In the genomic region with DNA sequence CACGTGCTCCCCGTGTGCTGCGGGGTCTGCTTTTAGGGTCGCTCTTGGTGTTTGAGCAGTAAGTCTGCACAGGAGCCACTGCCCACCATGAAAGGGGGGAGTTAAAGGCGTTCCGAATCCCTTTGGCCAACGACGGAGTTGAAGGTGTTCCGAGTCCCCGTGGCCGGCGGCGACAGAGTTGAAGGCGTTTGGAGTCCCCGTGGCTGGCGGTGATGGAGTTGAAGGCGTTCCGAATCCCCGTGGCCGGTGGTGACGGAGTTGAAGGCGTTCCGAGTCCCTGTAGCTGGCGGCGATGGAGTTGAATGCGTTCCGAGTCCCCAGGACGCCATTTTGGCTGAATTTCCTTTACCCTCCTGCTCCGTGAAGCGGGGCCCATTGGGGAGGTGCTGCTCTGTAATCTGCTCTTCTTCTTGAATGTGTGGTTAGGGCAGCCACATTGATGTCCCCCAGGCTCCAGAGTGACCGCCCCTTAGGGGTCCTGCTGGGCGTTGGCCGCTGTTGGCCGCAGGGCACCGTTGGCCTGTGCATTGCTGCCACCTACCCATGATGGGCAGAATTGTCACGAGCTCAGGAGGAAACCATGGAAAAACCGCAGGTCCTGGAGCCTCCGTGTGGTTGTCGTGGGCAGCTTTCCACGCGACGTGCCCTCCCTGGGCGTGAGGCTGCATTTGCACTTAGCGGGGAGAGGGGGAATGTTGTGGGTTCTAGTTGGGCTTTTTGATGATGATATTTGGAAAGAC, we compare ENCODE assay signal across 12 cellular contexts.
DNase-seq lines count a peak whose midpoint lies in the region; ATAC-seq, FAIRE-seq and TF ChIP-seq lines count a peak whose summit lies in the region.
"Had no signal": no experiment of that assay in that cellular context is flagged by ENCODE, and none has a peak within 500 bp of the region (broad histone marks: within the 10 kb centered on the region; RNA-seq: fewer than 3 reads in every experiment).

No MANE protein-coding gene starts in this region.

- intact Hi-C loops in activated CD4-positive, alpha-beta T cell treated with anti-CD3 and anti-CD28 coated beads, Interleukin-2, amount 10 ng/mL, durations not matched to agents 24 days and 14 days (cut with micrococcal nuclease): no loop called here
- intact Hi-C loops in posterior cingulate gyrus (cut with DNase I): loop anchor here (5.0 kb wide), 1 partner anchor 131 kb away; no protein-coding TSS in a partner anchor

- H3K27me3 ChIP-seq in H9 (ENCODE audit: insufficient read depth, low read length) (no peaks in the 10 kb centered on the region), keratinocyte (ENCODE audit: control insufficient read depth, extremely low read depth, insufficient read depth, low read length) (no peaks in the 10 kb centered on the region)

- H3K36me3 Mint-ChIP-seq in H9 (ENCODE audit: insufficient read depth in 1 of 3, low read depth in 3 of 3) (peaks cover 36 to 55% (median 52%) of the 10 kb centered on the region in 3 experiments), brain (peaks cover 39% of the 10 kb centered on the region)
- H3K36me3 Mint-ChIP-seq in activated CD4-positive, alpha-beta T cell treated with anti-CD3 and anti-CD28 coated beads, Interleukin-2, amount 10 ng/mL, durations not matched to agents 24 days and 14 days (ENCODE audit: low read depth): peaks cover 24% of the 10 kb centered on the region

- H4K20me1 ChIP-seq in H9 (ENCODE audit: control insufficient read depth, insufficient read depth, insufficient read length) (no peaks in the 10 kb centered on the region), keratinocyte (ENCODE audit: control insufficient read depth, extremely low read depth, insufficient read depth, low read length) (no peaks in the 10 kb centered on the region)

- H3K23me2 ChIP-seq in H9 (ENCODE audit: insufficient read length, low read depth, low read length, poor library complexity, severe bottlenecking): peaks cover 2% of the 10 kb centered on the region

- no peak overlapping the region for H3K27ac ChIP-seq in H9 (ENCODE audit: insufficient read length, low read depth, low read length)
- no peak overlapping the region for H3K27ac ChIP-seq in keratinocyte (ENCODE audit: control insufficient read depth, insufficient read depth, low read length)

- H3K23ac ChIP-seq in H9 (ENCODE audit: insufficient read length, low read depth, low read length): no peak overlapping the region

- H4K5ac ChIP-seq in H9 (ENCODE audit: insufficient read length, low read depth, low read length): no peak overlapping the region

- H2AK5ac ChIP-seq in H9 (ENCODE audit: insufficient read length, low read length): no peak overlapping the region

- no peaks in the 10 kb centered on the region for H3K9me1 ChIP-seq in keratinocyte (ENCODE audit: control insufficient read depth, extremely low read depth, insufficient read depth, low read length)

- H3K4me1 ChIP-seq in H9 (ENCODE audit: insufficient read depth, low read length) (no peaks in the 10 kb centered on the region), keratinocyte (ENCODE audit: control insufficient read depth, extremely low read depth, insufficient read depth, low read length) (no peaks in the 10 kb centered on the region)

- H3K4ac ChIP-seq in H9 (ENCODE audit: low read depth, low read length): no peak overlapping the region

- H2BK15ac ChIP-seq in H9 (ENCODE audit: low read depth, low read length): no peak overlapping the region

- dilution Hi-C loops in keratinocyte (cut with MboI; ENCODE audit: extremely low pct_ligation_motif_present, low sequenced_read_pairs): no loop called here

- peak; percentile 45; the same call in 2 of the 3 replicates for TF ChIP-seq CTCF in H9 (conservative IDR thresholded peaks at IDR 0.05)
- peak; percentile 5 to 41 for TF ChIP-seq CTCF in brain (conservative IDR thresholded peaks at IDR 0.05)
- TF ChIP-seq CTCF in keratinocyte (optimal IDR thresholded peaks at IDR 0.05 in 1 of 3, IDR thresholded peaks at IDR 0.05 in 1 of 3, conservative IDR thresholded peaks at IDR 0.05 in 1 of 3; ENCODE audit: extremely low read depth in 1 of 3, insufficient read depth in 2 of 3, low read length in 3 of 3): peak in 2 of 3 experiments; percentile 15 to 49

- no peak for ATAC-seq in HG03439 (IDR thresholded peaks at IDR 0.05; ENCODE audit: unreplicated experiment)
- ATAC-seq: T-cell had no signal

- no peak overlapping the region for H2BK12ac ChIP-seq in H9 (ENCODE audit: insufficient read length, low read depth, low read length)

- H2AFZ ChIP-seq in H9 (ENCODE audit: low read length) (no peak overlapping the region), keratinocyte (ENCODE audit: control insufficient read depth, low read length) (no peak overlapping the region)

- no peak overlapping the region for H2BK120ac ChIP-seq in H9 (ENCODE audit: low read depth, low read length, poor library complexity, severe bottlenecking)

- H3K4me2 ChIP-seq in H9 (ENCODE audit: insufficient read depth, insufficient read length, low read length): no peak overlapping the region
- no peak overlapping the region for H3K4me2 ChIP-seq in keratinocyte (ENCODE audit: control insufficient read depth, extremely low read depth, insufficient read depth, low read depth, low read length)

- H4K91ac ChIP-seq in H9 (ENCODE audit: insufficient read length, low read depth, low read length): no peak overlapping the region

- no CpG with 5 or more reads among the region's 44 CpGs for WGBS in H9 (ENCODE audit: extremely low coverage, insufficient read length, low lambda C conversion rate)

- no peaks in the 10 kb centered on the region for H3K27me3 Mint-ChIP-seq in H9 (ENCODE audit: low read depth)
- H3K27me3 Mint-ChIP-seq in brain: peaks cover 4% of the 10 kb centered on the region
- no peaks in the 10 kb centered on the region for H3K27me3 Mint-ChIP-seq in activated CD4-positive, alpha-beta T cell treated with anti-CD3 and anti-CD28 coated beads, Interleukin-2, amount 10 ng/mL, durations not matched to agents 24 days and 14 days
- H3K27me3 Mint-ChIP-seq: T-cell had no signal

- H3K79me2 ChIP-seq in H9 (ENCODE audit: insufficient read depth, low read length) (no peaks in the 10 kb centered on the region), keratinocyte (ENCODE audit: control insufficient read depth, insufficient read depth, low read length) (no peaks in the 10 kb centered on the region)

- H2BK5ac ChIP-seq in H9 (ENCODE audit: insufficient read length, low read length): no peak overlapping the region

- H3K18ac ChIP-seq in H9 (ENCODE audit: insufficient read length, low read depth, low read length): no peak overlapping the region

- DNase-seq in ACHN (peak; percentile 35), H9 (no peak), keratinocyte (ENCODE audit: low read depth, low spot score) (no peak), posterior cingulate gyrus (no peak), activated T-cell treated with anti-CD3 and anti-CD28 coated beads for 4 hours (no peak)
- no peak for DNase-seq in activated CD4-positive, alpha-beta T cell treated with anti-CD3 and anti-CD28 coated beads, Interleukin-2, amount 10 ng/mL, durations not matched to agents 24 days and 14 days
- DNase-seq: NCI-H1105 treated with DMSO at 0.1 percent for 48 hours, T-cell had no signal

- no peak overlapping the region for H3K9ac ChIP-seq in H9 (ENCODE audit: extremely low read depth, insufficient read length, low read length)
- no peak overlapping the region for H3K9ac ChIP-seq in keratinocyte (ENCODE audit: control insufficient read depth, extremely low read depth, insufficient read depth, low read length)

- in situ Hi-C loops in ACHN (cut with HindIII; ENCODE audit: low pct_ligation_motif_present, low pct_unique_long_range_greater_than_20kb, low sequenced_read_pairs): no loop called here

- H3K4me1 Mint-ChIP-seq in H9: no peaks in the 10 kb centered on the region
- H3K4me1 Mint-ChIP-seq in brain: peaks cover 4% of the 10 kb centered on the region
- peaks cover 12% of the 10 kb centered on the region for H3K4me1 Mint-ChIP-seq in activated CD4-positive, alpha-beta T cell treated with anti-CD3 and anti-CD28 coated beads, Interleukin-2, amount 10 ng/mL, durations not matched to agents 24 days and 14 days

- no peak overlapping the region for H3K4me3 Mint-ChIP-seq in H9
- no peak overlapping the region for H3K4me3 Mint-ChIP-seq in brain
- H3K4me3 Mint-ChIP-seq in activated CD4-positive, alpha-beta T cell treated with anti-CD3 and anti-CD28 coated beads, Interleukin-2, amount 10 ng/mL, durations not matched to agents 24 days and 14 days: no peak overlapping the region
- H3K4me3 Mint-ChIP-seq: T-cell had no signal

- H3T11ph ChIP-seq in H9 (ENCODE audit: low read length): no peak overlapping the region

- H2BK20ac ChIP-seq in H9 (ENCODE audit: low read depth, low read length, poor library complexity, severe bottlenecking): no peak overlapping the region

- no peak overlapping the region for H4K8ac ChIP-seq in H9 (replicated peaks; ENCODE audit: insufficient read length, low read depth, low read length)

- no peak for FAIRE-seq in keratinocyte (lab: Jason Lieb, UNC)
- FAIRE-seq: endometrium had no signal

- H3K79me1 ChIP-seq in H9 (ENCODE audit: insufficient read depth, low read depth, low read length, poor library complexity, severe bottlenecking): no peaks in the 10 kb centered on the region

- peaks cover 0 to 3% of the 10 kb centered on the region in 2 experiments; a peak in 2 of 5 replicates for H3K9me3 Mint-ChIP-seq in H9
- H3K9me3 Mint-ChIP-seq in brain: no peaks in the 10 kb centered on the region
- no peaks in the 10 kb centered on the region for H3K9me3 Mint-ChIP-seq in activated CD4-positive, alpha-beta T cell treated with anti-CD3 and anti-CD28 coated beads, Interleukin-2, amount 10 ng/mL, durations not matched to agents 24 days and 14 days
- H3K9me3 Mint-ChIP-seq: T-cell had no signal

- H3K9me3 ChIP-seq in H9 (ENCODE audit: control insufficient read depth, low read depth, low read length) (no peaks in the 10 kb centered on the region), keratinocyte (ENCODE audit: control insufficient read depth, low read depth, low read length) (no peaks in the 10 kb centered on the region)
- H3K9me3 ChIP-seq: mucosa of descending colon had no signal

- no peak overlapping the region for H3K56ac ChIP-seq in H9 (ENCODE audit: insufficient read length, low read depth, low read length)

- peaks cover 4 to 12% of the 10 kb centered on the region in 2 experiments for H3K36me3 ChIP-seq in keratinocyte (ENCODE audit: control insufficient read depth in 2 of 2, extremely low read depth in 1 of 2, insufficient read depth in 2 of 2, low read length in 2 of 2)

- no peak overlapping the region for H3K27ac Mint-ChIP-seq in H9
- H3K27ac Mint-ChIP-seq in brain: no peak overlapping the region
- no peak overlapping the region for H3K27ac Mint-ChIP-seq in activated CD4-positive, alpha-beta T cell treated with anti-CD3 and anti-CD28 coated beads, Interleukin-2, amount 10 ng/mL, durations not matched to agents 24 days and 14 days
- H3K27ac Mint-ChIP-seq: T-cell had no signal

- no peak overlapping the region for H3K14ac ChIP-seq in H9 (ENCODE audit: insufficient read depth, low read length)

- no peak overlapping the region for H3K4me3 ChIP-seq in keratinocyte (ENCODE audit: control insufficient read depth in 2 of 3, extremely low read depth in 1 of 3, insufficient read depth in 2 of 3, low read depth in 1 of 3, low read length in 3 of 3)
- H3K4me3 ChIP-seq: mucosa of descending colon had no signal
